Comparison of ENCODE assay signal across 9 cellular contexts in the genomic region with DNA sequence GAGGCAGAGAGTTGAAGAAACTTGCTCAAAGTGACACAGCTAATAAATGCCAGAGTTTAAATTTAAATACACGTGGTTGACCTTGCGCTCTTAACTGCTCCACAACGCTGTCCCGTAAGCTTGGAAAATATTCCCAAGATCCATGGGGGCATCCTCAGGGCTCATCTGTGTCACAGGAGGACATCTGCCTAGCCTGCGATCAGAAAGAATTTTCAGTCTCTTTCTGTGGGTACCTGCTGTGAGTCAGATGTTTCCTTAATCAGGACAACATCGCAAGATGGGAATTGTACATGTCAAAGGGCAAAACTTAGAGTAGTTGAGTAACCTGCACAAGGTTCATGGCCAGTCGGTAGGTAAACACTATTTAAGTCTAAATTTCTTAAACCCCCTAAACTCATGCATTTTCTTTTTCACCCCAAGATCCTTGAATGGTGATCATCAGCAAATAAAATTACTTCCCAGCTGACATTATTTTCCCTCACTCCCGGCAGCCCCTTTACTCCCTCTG. TPM values are rescaled to one million over a fixed set of nuclear protein-coding genes. Genes with fewer than 3 reads are reported as not detected.
DNase-seq lines count a peak whose midpoint lies in the region; TF ChIP-seq lines count a peak whose summit lies in the region.
"Had no signal": no experiment of that assay in that cellular context is flagged by ENCODE, and none has a peak within 500 bp of the region (broad histone marks: within the 10 kb centered on the region; RNA-seq: fewer than 3 reads in every experiment).

No MANE protein-coding gene starts in this region.

- H3K27ac ChIP-seq in right atrium auricular region, result peak overlapping the region; percentile 12 to 84
- no peak overlapping the region for H3K27ac ChIP-seq in mucosa of rectum (ENCODE audit: low read depth in 2 of 2, low read length in 2 of 2)
- no peak overlapping the region for H3K27ac ChIP-seq in WERI-Rb-1
- no peak overlapping the region for H3K27ac ChIP-seq in substantia nigra (ENCODE audit: low read depth, low read length, poor library complexity, severe bottlenecking)

- peaks cover 40% of the 10 kb centered on the region for H3K4me1 Mint-ChIP-seq in activated naive CD8-positive, alpha-beta T cell (ENCODE audit: low read depth)

- peaks cover 30% of the 10 kb centered on the region for H3K36me3 Mint-ChIP-seq in activated naive CD8-positive, alpha-beta T cell

- H3K9me3 Mint-ChIP-seq in activated naive CD8-positive, alpha-beta T cell (ENCODE audit: low read depth), result peaks cover 13% of the 10 kb centered on the region

- H3K27me3 ChIP-seq in right atrium auricular region, result no peaks in the 10 kb centered on the region
- H3K27me3 ChIP-seq in mucosa of rectum (ENCODE audit: control insufficient read depth in 2 of 2, insufficient read depth in 2 of 2, low read length in 2 of 2), result no peaks in the 10 kb centered on the region
- no peaks in the 10 kb centered on the region for H3K27me3 ChIP-seq in WERI-Rb-1 (ENCODE audit: insufficient read depth, low read depth, severe bottlenecking)

- H3K4me3 Mint-ChIP-seq in activated naive CD8-positive, alpha-beta T cell, result peak overlapping the region; percentile 79

- no peak overlapping the region for H3K9ac ChIP-seq in mucosa of rectum (ENCODE audit: low read depth in 1 of 2, low read length in 2 of 2)

- H3K4me3 ChIP-seq in right atrium auricular region, result peak overlapping the region; percentile 61 to 85
- peak overlapping the region; percentile 73 to 78 for H3K4me3 ChIP-seq in mucosa of rectum (ENCODE audit: low read length in 2 of 2)
- no peak overlapping the region for H3K4me3 ChIP-seq in WERI-Rb-1 (ENCODE audit: low read depth, low read length)

- H3K36me3 ChIP-seq in right atrium auricular region (no peaks in the 10 kb centered on the region), mucosa of rectum (ENCODE audit: control insufficient read depth in 2 of 2, insufficient read depth in 2 of 2, low read length in 2 of 2) (peaks cover 0 to 8% of the 10 kb centered on the region in 2 donors), WERI-Rb-1 (peaks cover 12% of the 10 kb centered on the region)

- intact Hi-C loops in cardiac septum (cut with DNase I), result no loop called here

- no peaks in the 10 kb centered on the region for H3K27me3 Mint-ChIP-seq in activated naive CD8-positive, alpha-beta T cell

- peak overlapping the region; percentile 41 for H3K27ac Mint-ChIP-seq in activated naive CD8-positive, alpha-beta T cell

- no peak for DNase-seq in right atrium auricular region (ENCODE audit: low spot score)
- DNase-seq in cardiac septum (ENCODE audit: low spot score), result no peak
- no peak for DNase-seq in NCI-H146 (lab: John Stamatoyannopoulos, UW)
- no peak for DNase-seq in HK-2 (ENCODE audit: unreplicated experiment)
- no peak for DNase-seq in WERI-Rb-1
- DNase-seq in substantia nigra (lab: John Stamatoyannopoulos, UW), result no peak
- DNase-seq: Kasumi-1 had no signal

- peaks cover 0 to 21% of the 10 kb centered on the region in 2 donors for H3K4me1 ChIP-seq in right atrium auricular region
- peaks cover 6 to 12% of the 10 kb centered on the region in 2 donors for H3K4me1 ChIP-seq in mucosa of rectum (ENCODE audit: control insufficient read depth in 2 of 2, insufficient read depth in 2 of 2, low read length in 2 of 2)

- H3K9me3 ChIP-seq in right atrium auricular region, result peaks cover 0 to 3% of the 10 kb centered on the region in 2 donors
- H3K9me3 ChIP-seq in mucosa of rectum (ENCODE audit: control insufficient read depth in 2 of 2, low read length in 2 of 2), result peaks cover 0 to 1% of the 10 kb centered on the region in 2 donors
- peaks cover 10% of the 10 kb centered on the region for H3K9me3 ChIP-seq in WERI-Rb-1 (ENCODE audit: severe bottlenecking)

- TF ChIP-seq CTCF in right atrium auricular region (IDR thresholded peaks at IDR 0.05) (no peak), WERI-Rb-1 (IDR thresholded peaks at IDR 0.05; ENCODE audit: low read depth, low read length) (no peak)

RNA-seq across cellular contexts. Expression of a gene that starts 1.4 kb away (rescaled TPM):
- total RNA-seq in right atrium auricular region (1 to 10 TPM; 1.8 to 4.4 TPM), cardiac septum (5.5 TPM)

RNA-seq across cellular contexts. Expression of a gene that starts 13.3 kb away (rescaled TPM):
- 1 to 10 TPM; 1.5 to 3.6 TPM for total RNA-seq in right atrium auricular region
- 4.6 TPM for total RNA-seq in cardiac septum

RNA-seq across cellular contexts. Expression of a gene that starts 52.9 kb away (rescaled TPM):
- total RNA-seq in right atrium auricular region, result 10 to 100 TPM in 1 of 2 donors, 1 to 10 TPM in 1; 8.2 to 12.6 TPM
- 11.7 TPM for total RNA-seq in cardiac septum

Comparison
In these comparisons a context has a peak if more than half of its experiments do, and no peak if none do; other contexts are left out.
1. H3K27ac ChIP-seq: peak in right atrium auricular region (2 of 2); none in mucosa of rectum (0 of 2), WERI-Rb-1 (single experiment) and substantia nigra (single experiment).